In genomic region chr10:47159361-47160228, GRCh38 we compare ENCODE assay signal across 15 cellular contexts.
"Had no signal": no experiment of that assay in that cellular context is flagged by ENCODE, and none has a peak within 500 bp of the region (broad histone marks: within the 10 kb centered on the region; RNA-seq: fewer than 3 reads in every experiment).

No MANE protein-coding gene starts in this region.

- H3K27me3 Mint-ChIP-seq: effector memory CD8-positive, alpha-beta T cell had no signal

- ATAC-seq: activated naive CD4-positive, alpha-beta T cell treated with anti-CD3 and anti-CD28 coated beads, Interleukin-2, amount 50 U/mL, for 72 hours; effector memory CD8-positive, alpha-beta T cell; left lung had no signal

- H3K27ac ChIP-seq: left lung, parathyroid adenoma, skin epidermis, tibial nerve had no signal

- DNase-seq: activated CD4-positive, alpha-beta T cell treated with anti-CD3 and anti-CD28 coated beads, Interleukin-2, amount 50 U/mL, for 1 hour; activated CD4-positive, CD25-positive, alpha-beta regulatory T cell; activated effector memory CD4-positive, alpha-beta T cell treated with Interleukin-2 at 50 U/mL for 16 hours; activated T-cell treated with anti-CD3 and anti-CD28 coated beads, Interleukin-2, amount 50 U/mL, for 1 hour; amniotic stem cell; effector memory CD8-positive, alpha-beta T cell; foreskin melanocyte; left lung; mesendoderm; T-helper 2 cell had no signal

- H3K4me3 Mint-ChIP-seq: brain; effector memory CD8-positive, alpha-beta T cell had no signal

- H3K36me3 Mint-ChIP-seq: brain had no signal

- H3K27me3 ChIP-seq: tibial nerve had no signal

- H3K4me3 ChIP-seq: left lung, skin epidermis, tibial nerve had no signal

- H3K27ac Mint-ChIP-seq: activated naive CD4-positive, alpha-beta T cell treated with anti-CD3 and anti-CD28 coated beads, Interleukin-2, amount 50 U/mL, for 72 hours; brain; effector memory CD8-positive, alpha-beta T cell had no signal

- H3K4me1 Mint-ChIP-seq: brain had no signal

- H3K4me1 ChIP-seq: left lung, parathyroid adenoma, tibial nerve had no signal

- H3K36me3 ChIP-seq: left lung, tibial nerve had no signal
